In the genomic region with DNA sequence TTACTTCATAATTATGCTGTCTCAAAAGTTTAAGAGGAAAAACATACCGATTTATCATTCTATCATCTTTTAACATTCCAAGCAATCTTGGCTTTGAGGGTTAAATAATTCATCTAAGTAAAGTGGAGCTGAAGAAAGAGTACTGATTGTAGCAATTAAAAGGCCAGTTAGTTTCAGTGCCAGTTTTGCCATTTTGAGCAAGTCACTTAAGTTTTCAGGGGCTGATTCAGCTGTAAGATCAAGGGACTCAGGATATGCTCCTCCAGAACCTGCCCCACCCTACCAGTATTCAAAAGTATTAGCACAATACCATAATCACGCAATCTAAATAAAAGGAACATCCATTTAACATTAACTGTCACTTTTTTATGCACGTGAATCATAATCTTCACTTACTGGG, we compare ENCODE assay signal across 8 cellular contexts. TPM values are rescaled to one million over a fixed set of nuclear protein-coding genes. Genes with fewer than 3 reads are reported as not detected.
DNase-seq lines count a peak whose midpoint lies in the region; ATAC-seq and TF ChIP-seq lines count a peak whose summit lies in the region.

No MANE protein-coding gene starts in this region.

- ATAC-seq in upper lobe of right lung (no peak), GM18867 (IDR thresholded peaks at IDR 0.05; ENCODE audit: unreplicated experiment) (no peak)

- intact Hi-C loops in transverse colon (cut with DNase I; ENCODE audit: low total_unique reads) (no loop called here), upper lobe of right lung (cut with DNase I) (no loop called here)

- H3K27me3 ChIP-seq in BE2C (no peaks in the 10 kb centered on the region), HUES6 (ENCODE audit: control insufficient read depth, insufficient read depth, low read length) (no peaks in the 10 kb centered on the region), mucosa of stomach (ENCODE audit: control insufficient read depth, insufficient read depth, low read length) (no peaks in the 10 kb centered on the region), transverse colon (no peaks in the 10 kb centered on the region), upper lobe of right lung (no peaks in the 10 kb centered on the region)

- H3K27ac ChIP-seq in HUES6 (ENCODE audit: low read depth, low read length) (no peak overlapping the region), transverse colon (peak overlapping the region in 2 of 4 donors; percentile 95), upper lobe of right lung (no peak overlapping the region)

- DNase-seq in BE2C (no peak), astrocyte of the hippocampus (ENCODE audit: low read depth, low spot score) (peak; percentile 27), transverse colon (no peak), upper lobe of right lung (no peak), hypothalamus (lab: John Stamatoyannopoulos, UW) (no peak)

- no peak for TF ChIP-seq EP300 in transverse colon (IDR thresholded peaks at IDR 0.05; ENCODE audit: low read depth)

- peak overlapping the region; percentile 79 for H3K4me3 ChIP-seq in BE2C (ENCODE audit: low read depth, low read length)
- H3K4me3 ChIP-seq in HUES6 (ENCODE audit: low read depth, low read length), result peak overlapping the region; percentile 77
- peak overlapping the region; percentile 93 for H3K4me3 ChIP-seq in mucosa of stomach (ENCODE audit: low read length)
- H3K4me3 ChIP-seq in transverse colon, result peak overlapping the region in 2 of 4 donors; percentile 66 to 74
- no peak overlapping the region for H3K4me3 ChIP-seq in upper lobe of right lung

- H3K9ac ChIP-seq in HUES6 (ENCODE audit: low read length) (no peak overlapping the region), mucosa of stomach (ENCODE audit: low read length) (no peak overlapping the region)

- in situ Hi-C loops in transverse colon (cut with MboI; ENCODE audit: low pct_ligation_motif_present in 1 of 4, low pct_unique_long_range_greater_than_20kb in 1 of 4, low sequenced_read_pairs in 3 of 4), result no loop called here

- H3K4me1 ChIP-seq in BE2C, result no peaks in the 10 kb centered on the region
- H3K4me1 ChIP-seq in HUES6 (ENCODE audit: control insufficient read depth, insufficient read depth, low read length), result peaks cover 8% of the 10 kb centered on the region; the same call in 1 of the 2 replicates
- H3K4me1 ChIP-seq in mucosa of stomach (ENCODE audit: control insufficient read depth, insufficient read depth, low read length), result peaks cover 8% of the 10 kb centered on the region
- H3K4me1 ChIP-seq in transverse colon, result peaks cover 9 to 32% (median 20%) of the 10 kb centered on the region in 4 donors
- H3K4me1 ChIP-seq in upper lobe of right lung, result peaks cover 20% of the 10 kb centered on the region

- no peak for TF ChIP-seq CTCF in BE2C (IDR thresholded peaks at IDR 0.05; ENCODE audit: low read depth, low read length)
- no peak for TF ChIP-seq CTCF in transverse colon (IDR thresholded peaks at IDR 0.05)
- no peak for TF ChIP-seq CTCF in upper lobe of right lung (IDR thresholded peaks at IDR 0.05)

- H3K9me3 ChIP-seq in BE2C (no peaks in the 10 kb centered on the region), HUES6 (ENCODE audit: control insufficient read depth, insufficient read depth, low read depth, low read length) (no peaks in the 10 kb centered on the region), mucosa of stomach (ENCODE audit: control insufficient read depth, low read length) (no peaks in the 10 kb centered on the region), transverse colon (no peaks in the 10 kb centered on the region), upper lobe of right lung (no peaks in the 10 kb centered on the region)

- no peaks in the 10 kb centered on the region; the same call in none of the 2 replicates for H3K36me3 ChIP-seq in BE2C
- H3K36me3 ChIP-seq in HUES6 (ENCODE audit: control insufficient read depth, insufficient read depth, low read length), result peaks cover 39% of the 10 kb centered on the region
- no peaks in the 10 kb centered on the region for H3K36me3 ChIP-seq in mucosa of stomach (ENCODE audit: control insufficient read depth, insufficient read depth, low read length)
- H3K36me3 ChIP-seq in transverse colon, result peaks cover 0 to 14% (median 6%) of the 10 kb centered on the region in 4 donors
- peaks cover 37% of the 10 kb centered on the region for H3K36me3 ChIP-seq in upper lobe of right lung

- WGBS in transverse colon (ENCODE audit: low coverage in 1 of 2), 2 donors, result 29 to 33% methylated on average over 3 of the region's 3 CpGs

- TF ChIP-seq POLR2A in transverse colon (IDR thresholded peaks at IDR 0.05), result no peak

RNA-seq across cellular contexts. Expression of gene SS18, which starts 1.9 kb away (rescaled TPM):
- 18.3 TPM for polyA plus RNA-seq in BE2C (2012; ENCODE audit: insufficient read depth, insufficient read length, low read depth)
- total RNA-seq in transverse colon, result 100 to 1,000 TPM in 2 of 4 donors, 10 to 100 TPM in 2; 46.8 to 209 (median 138) TPM
- 60.0 TPM for total RNA-seq in upper lobe of right lung

RNA-seq across cellular contexts. Expression of gene PSMA8, which starts 45.2 kb away (rescaled TPM):
- not detected for polyA plus RNA-seq in BE2C (2012; ENCODE audit: insufficient read depth, insufficient read length, low read depth)
- total RNA-seq in transverse colon, result not detected
- total RNA-seq in upper lobe of right lung, result not detected
